In genomic region chr16:81801724-81802123, GRCh38 we compare ENCODE assay signal across 1 cellular context. TPM values are rescaled to one million over a fixed set of nuclear protein-coding genes. Genes with fewer than 3 reads are reported as not detected.
"Had no signal": no experiment of that assay in that cellular context is flagged by ENCODE, and none has a peak within 500 bp of the region (broad histone marks: within the 10 kb centered on the region; RNA-seq: fewer than 3 reads in every experiment).

No MANE protein-coding gene starts in this region.

RNA-seq across cellular contexts. Expression of gene PLCG2, which starts 22.6 kb away (rescaled TPM):
- total RNA-seq: osteocyte had no signal
